20 cellular contexts compared by ENCODE assay signal in the genomic region with DNA sequence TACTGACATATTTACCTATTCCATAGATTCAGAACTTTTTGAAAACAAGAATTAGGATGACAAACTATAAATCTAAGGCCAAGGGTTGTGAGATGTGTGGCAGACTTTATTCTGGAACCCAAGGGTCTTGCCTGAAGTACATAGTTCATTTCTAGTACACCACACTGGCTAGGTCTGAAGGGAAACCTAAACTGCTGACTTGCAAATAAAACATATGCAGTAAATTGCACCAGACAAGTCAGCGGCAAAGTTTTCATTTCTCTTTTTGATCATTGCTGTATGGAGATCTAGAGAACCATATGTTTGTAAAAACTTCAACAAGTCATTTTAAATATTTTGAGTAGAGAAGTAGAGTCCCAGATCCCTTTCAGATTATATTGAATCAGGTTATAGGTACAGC. TPM values are rescaled to one million over a fixed set of nuclear protein-coding genes. Genes with fewer than 3 reads are reported as not detected.
DNase-seq lines count a peak whose midpoint lies in the region; ATAC-seq, FAIRE-seq and TF ChIP-seq lines count a peak whose summit lies in the region.
"Had no signal": no experiment of that assay in that cellular context is flagged by ENCODE, and none has a peak within 500 bp of the region (broad histone marks: within the 10 kb centered on the region; RNA-seq: fewer than 3 reads in every experiment).

No MANE protein-coding gene starts in this region.

- DNase-seq in A549 (ENCODE audit: low read depth in 1 of 2, low spot score in 1 of 2) (no peak), MM.1S (peak; percentile 27), K562 (ENCODE audit: extremely low read depth in 1 of 4, low spot score in 3 of 4) (no peak), sciatic nerve (ENCODE audit: low spot score) (no peak), NCI-H146 treated with DMSO at 0.1 percent for 48 hours (lab: John Stamatoyannopoulos, UW; ENCODE audit: unreplicated experiment) (no peak), H54 (ENCODE audit: insufficient read length, low spot score) (no peak)
- DNase-seq: 8988T; C1 segment of cervical spinal cord; Calu3; CD4-positive, alpha-beta memory T cell; COR-L47; DMS53; DMS79 treated with DMSO at 0.1 percent for 48 hours; GF-D8; GOT3; H9 had no signal

- no peak overlapping the region for H2AFZ ChIP-seq in MM.1S (ENCODE audit: low read length)
- H2AFZ ChIP-seq in K562 (ENCODE audit: low read depth, low read length), result no peak overlapping the region

- no peak for TF ChIP-seq POLR2A in A549 (IDR thresholded peaks at IDR 0.05; ENCODE audit: low read length)
- TF ChIP-seq POLR2A in K562 (conservative IDR thresholded peaks at IDR 0.05), result no peak
- TF ChIP-seq POLR2A in H54 (IDR thresholded peaks at IDR 0.05; ENCODE audit: low read depth, low read length), result no peak

- ATAC-seq in A549, result no peak
- no peak for ATAC-seq in K562
- peak; percentile 28 for ATAC-seq in sciatic nerve
- no peak for ATAC-seq in HG03097 (IDR thresholded peaks at IDR 0.05; ENCODE audit: low FRiP score, unreplicated experiment)
- ATAC-seq: HCT116 had no signal

- BruUV-seq in K562 (replicated peaks; lab: Mats Ljungman, UMichigan), result no TSS peak

- intact Hi-C loops in K562 (cut with micrococcal nuclease), result no loop called here
- intact Hi-C loops in sciatic nerve (cut with DNase I), result no loop called here

- H3K9ac ChIP-seq in MM.1S (ENCODE audit: low read length) (no peak overlapping the region), K562 (ENCODE audit: insufficient read depth in 1 of 2, low read depth in 2 of 2, low read length in 2 of 2) (no peak overlapping the region)

- H3K9me2 ChIP-seq in MM.1S (replicated peaks; ENCODE audit: insufficient read depth, low read length), result no peaks in the 10 kb centered on the region

- no peaks in the 10 kb centered on the region for H3F3A ChIP-seq in MM.1S (ENCODE audit: insufficient read depth, low read length)

- H3K27ac ChIP-seq in A549 (no peak overlapping the region), MM.1S (ENCODE audit: low read length) (no peak overlapping the region), K562 (ENCODE audit: extremely low read depth, low read depth, low read length) (no peak overlapping the region)

- no peak overlapping the region for H3K4me2 ChIP-seq in A549
- no peak overlapping the region for H3K4me2 ChIP-seq in MM.1S (ENCODE audit: low read depth, low read length)
- no peak overlapping the region for H3K4me2 ChIP-seq in K562 (ENCODE audit: insufficient read depth, low read length)

- H3K4me1 ChIP-seq in A549 (no peaks in the 10 kb centered on the region), MM.1S (ENCODE audit: low read length) (no peaks in the 10 kb centered on the region), K562 (replicated peaks in 1 of 2; ENCODE audit: control insufficient read depth in 2 of 2, insufficient read depth in 2 of 2, low read length in 2 of 2) (no peaks in the 10 kb centered on the region)

- TF ChIP-seq RAD21 in A549 (conservative IDR thresholded peaks at IDR 0.05 in 1 of 2, IDR thresholded peaks at IDR 0.05 in 1 of 2) (no peak), K562 (CRISPR knock-in tag; conservative IDR thresholded peaks at IDR 0.05 in 1 of 2, IDR thresholded peaks at IDR 0.05 in 1 of 2) (no peak)

- TF ChIP-seq EP300 in A549 (IDR thresholded peaks at IDR 0.05) (no peak), K562 (IDR thresholded peaks at IDR 0.05; ENCODE audit: low read length) (no peak)

- WGBS in A549 (ENCODE audit: missing lambda C conversion rate), result 97% methylated on average over 1 of the region's 1 CpG
- WGBS in K562 (ENCODE audit: insufficient coverage, low coverage, missing lambda C conversion rate), result 0% methylated on average over 1 of the region's 1 CpG

- no peak for TF ChIP-seq CTCF in A549 (IDR thresholded peaks at IDR 0.05)
- no peak for TF ChIP-seq CTCF in MM.1S (IDR thresholded peaks at IDR 0.05; ENCODE audit: low read length)
- TF ChIP-seq CTCF in K562 (IDR thresholded peaks at IDR 0.05 in 2 of 3, conservative IDR thresholded peaks at IDR 0.05 in 1 of 3; ENCODE audit: insufficient read depth in 2 of 3, low read depth in 1 of 3, low read length in 3 of 3), result no peak

- H3K79me2 ChIP-seq in MM.1S (ENCODE audit: low read length), result no peaks in the 10 kb centered on the region
- H3K79me2 ChIP-seq in K562 (ENCODE audit: control insufficient read depth, insufficient read depth, low read length), result no peaks in the 10 kb centered on the region

- no peak overlapping the region for H3K4me3 ChIP-seq in A549
- no peak overlapping the region for H3K4me3 ChIP-seq in MM.1S (ENCODE audit: low read length)
- no peak overlapping the region for H3K4me3 ChIP-seq in K562

- H4K20me1 ChIP-seq in MM.1S (ENCODE audit: insufficient read depth, low read length) (no peaks in the 10 kb centered on the region), K562 (replicated peaks; ENCODE audit: control insufficient read depth, insufficient read depth, low read length) (no peaks in the 10 kb centered on the region)

- H3K9me3 ChIP-seq in A549, result no peaks in the 10 kb centered on the region; the same call in 2 of the 3 replicates
- no peaks in the 10 kb centered on the region for H3K9me3 ChIP-seq in MM.1S (replicated peaks; ENCODE audit: insufficient read depth, low read length)
- H3K9me3 ChIP-seq in K562 (replicated peaks; ENCODE audit: control insufficient read depth, insufficient read depth, low read depth, low read length), result no peaks in the 10 kb centered on the region

- CTCF ChIA-PET in A549 (lab: Yijun Ruan, JAX), result no interaction called here
- CTCF ChIA-PET in K562 (lab: Yijun Ruan, JAX; ENCODE audit: low intra/inter-chr PET ratio), result no interaction called here

- H3K9me1 ChIP-seq in K562 (ENCODE audit: control insufficient read depth, insufficient read depth, low read length), result no peaks in the 10 kb centered on the region

- FAIRE-seq in A549 (lab: Jason Lieb, UNC) (no peak), K562 (lab: Jason Lieb, UNC) (no peak), H54 (lab: Jason Lieb, UNC) (no peak)
- FAIRE-seq: GM12891, GM18507 had no signal

- POLR2A ChIA-PET in A549 (lab: Yijun Ruan, JAX), result no interaction called here
- POLR2A ChIA-PET in K562 (lab: Yijun Ruan, JAX), result interaction anchor here (0.6 kb wide), 1 partner anchor 1038 kb away, joined by 3 read pairs; no protein-coding TSS in a partner anchor

- in situ Hi-C loops in K562 (cut with MboI), result no loop called here

- H3K36me3 ChIP-seq in MM.1S (replicated peaks; ENCODE audit: insufficient read depth, low read length), result no peaks in the 10 kb centered on the region
- H3K36me3 ChIP-seq in K562 (ENCODE audit: control insufficient read depth, insufficient read depth, low read length), result no peaks in the 10 kb centered on the region

- H3K27me3 ChIP-seq in MM.1S (replicated peaks; ENCODE audit: insufficient read depth, low read length) (no peaks in the 10 kb centered on the region), K562 (ENCODE audit: control insufficient read depth in 2 of 2, insufficient read depth in 2 of 2, low read length in 2 of 2) (no peaks in the 10 kb centered on the region)

TF ChIP-seq in A549, 52 proteins besides CTCF, POLR2A, EP300 and RAD21:
- no peak for TF ChIP-seq ZSCAN20 (CRISPR knock-in tag; IDR thresholded peaks at IDR 0.05)
- no peak for TF ChIP-seq TP53 (CRISPR knock-in tag; IDR thresholded peaks at IDR 0.05)
- TF ChIP-seq RFX5 (IDR thresholded peaks at IDR 0.05), result no peak
- TF ChIP-seq RCOR1 (IDR thresholded peaks at IDR 0.05; ENCODE audit: low read depth, low read length), result no peak
- TF ChIP-seq ZC3H11A (IDR thresholded peaks at IDR 0.05), result no peak
- peak; percentile 90 for TF ChIP-seq MAFK (IDR thresholded peaks at IDR 0.05; ENCODE audit: partially characterized antibody)
- no peak for TF ChIP-seq MYC (IDR thresholded peaks at IDR 0.05; ENCODE audit: borderline replicate concordance, low read length)

TF ChIP-seq in K562, 482 proteins besides CTCF, POLR2A, EP300 and RAD21 (continues in another document):
- TF ChIP-seq, protein P1, sequence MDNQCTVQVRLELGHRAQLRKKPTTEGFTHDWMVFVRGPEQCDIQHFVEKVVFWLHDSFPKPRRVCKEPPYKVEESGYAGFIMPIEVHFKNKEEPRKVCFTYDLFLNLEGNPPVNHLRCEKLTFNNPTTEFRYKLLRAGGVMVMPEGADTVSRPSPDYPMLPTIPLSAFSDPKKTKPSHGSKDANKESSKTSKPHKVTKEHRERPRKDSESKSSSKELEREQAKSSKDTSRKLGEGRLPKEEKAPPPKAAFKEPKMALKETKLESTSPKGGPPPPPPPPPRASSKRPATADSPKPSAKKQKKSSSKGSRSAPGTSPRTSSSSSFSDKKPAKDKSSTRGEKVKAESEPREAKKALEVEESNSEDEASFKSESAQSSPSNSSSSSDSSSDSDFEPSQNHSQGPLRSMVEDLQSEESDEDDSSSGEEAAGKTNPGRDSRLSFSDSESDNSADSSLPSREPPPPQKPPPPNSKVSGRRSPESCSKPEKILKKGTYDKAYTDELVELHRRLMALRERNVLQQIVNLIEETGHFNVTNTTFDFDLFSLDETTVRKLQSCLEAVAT (IDR thresholded peaks at IDR 0.05), result no peak
- TF ChIP-seq ZNF583 (CRISPR knock-in tag; IDR thresholded peaks at IDR 0.05), result no peak
- peak; percentile 86 for TF ChIP-seq MAFF (IDR thresholded peaks at IDR 0.05; ENCODE audit: low read length)

RNA-seq across cellular contexts. Expression of a gene that starts 43.9 kb away (rescaled TPM):
- polyA plus RNA-seq in A549 (2011; rRNA removed) (0.27 and 0.30 TPM in 2 replicates), A549 (2017; fragmentation: RNase III; extraction: RNeasy Plus Mini Kit Qiagen cat#74134 plus additional on column Dnase treatment) (0.05 to 0.08 TPM (median 0.06 TPM) in 3 replicates), K562 (2011; rRNA removed) (0.13 and 0.22 TPM in 2 replicates), K562 (2014; fragmentation: Illumina TruSeq; extraction: Trizol) (0.07 and 0.16 TPM in 2 replicates), K562 (2014; fragmentation: Nextera tagmentation; extraction: Ambion mirVana) (under 1 TPM; 0.08 to 0.23 TPM), K562 (2014; rRNA removed) (0.05 and 0.08 TPM in 2 replicates)
- polyA plus RNA-seq in A549 (2012; cell fraction: cytosol; rRNA removed), result 0.01 and 0.03 TPM in 2 replicates
- polyA plus RNA-seq in A549 (2012; cell fraction: nucleus; rRNA removed), result not detected in 2 replicates
- 0.15 and 0.17 TPM in 2 replicates for polyA minus RNA-seq in A549 (2011; rRNA and poly(A)+ RNA removed)
- total RNA-seq in K562 (2011; cell fraction: chromatin; rRNA removed; ENCODE audit: low replicate concordance), result 0.07 and 0.19 TPM in 2 replicates
- not detected in 2 replicates for total RNA-seq in K562 (2011; cell fraction: nucleolus; rRNA removed)
- total RNA-seq in K562 (2011; cell fraction: nucleoplasm; rRNA removed), result 0.15 TPM in 1 of 2 replicates, not detected in the other
- total RNA-seq in K562 (2014; rRNA removed) (0.04 TPM in 1 of 2 replicates, not detected in the other), K562 (2014; rRNA removed; fragmentation: Illumina TruSeq; extraction: Trizol) (0.13 and 0.22 TPM in 2 replicates), K562 (2015; rRNA removed; fragmentation: Illumina TruSeq; extraction: Trizol) (0.15 and 0.18 TPM in 2 replicates), K562 (2021) (0.13 and 0.16 TPM in 2 replicates), sciatic nerve (1.7 TPM)
- polyA plus RNA-seq in K562 (2011; cell fraction: cytosol; rRNA removed), result 0.06 and 0.10 TPM in 2 replicates
- 0.16 and 0.37 TPM in 2 replicates for polyA plus RNA-seq in K562 (2011; cell fraction: nucleus; rRNA removed)
- 0.14 and 0.76 TPM in 2 replicates for polyA plus RNA-seq in K562 (2012)
- 0.27 and 0.32 TPM in 2 replicates for polyA minus RNA-seq in K562 (2011; rRNA and poly(A)+ RNA removed)
- not detected in 2 replicates for polyA minus RNA-seq in K562 (2011; cell fraction: cytosol; rRNA and poly(A)+ RNA removed)
- polyA minus RNA-seq in K562 (2011; cell fraction: nucleus; rRNA and poly(A)+ RNA removed), result 0.33 TPM in 1 of 2 replicates, not detected in the other
